Comparison of ENCODE assay signal across 8 cellular contexts in genomic region chr1:8816831-8817412, GRCh38. TPM values are rescaled to one million over a fixed set of nuclear protein-coding genes. Genes with fewer than 3 reads are reported as not detected.
DNase-seq lines count a peak whose midpoint lies in the region; ATAC-seq and TF ChIP-seq lines count a peak whose summit lies in the region.

No MANE protein-coding gene starts in this region.

- H4K8ac ChIP-seq in IMR-90 (ENCODE audit: low read depth in 2 of 2, low read length in 2 of 2) = peak overlapping the region; percentile 66 to 71

- peak overlapping the region; percentile 56 for H4K91ac ChIP-seq in IMR-90 (ENCODE audit: insufficient read depth, low read depth, low read length)

- H3K27ac Mint-ChIP-seq in natural killer cell = peak overlapping the region; percentile 92 to 95

- TF ChIP-seq CTCF in 22Rv1 (IDR thresholded peaks at IDR 0.05) = no peak
- TF ChIP-seq CTCF in IMR-90 (conservative IDR thresholded peaks at IDR 0.05; ENCODE audit: low read depth, low read length) = no peak
- TF ChIP-seq CTCF in esophagus squamous epithelium (IDR thresholded peaks at IDR 0.05) = no peak
- TF ChIP-seq CTCF in natural killer cell (IDR thresholded peaks at IDR 0.05) = no peak

- peaks cover 11 to 31% of the 10 kb centered on the region in 2 experiments; a peak in 3 of 4 replicates for H3K79me1 ChIP-seq in IMR-90 (ENCODE audit: low read depth in 1 of 2, low read length in 2 of 2)

- no peaks in the 10 kb centered on the region for H3K27me3 Mint-ChIP-seq in natural killer cell (ENCODE audit: low read depth in 2 of 2)

- intact Hi-C loops in IMR-90 (cut with micrococcal nuclease) = loop anchor here (5.0 to 10.0 kb wide), 4 partner anchors 40 to 352 kb away; no protein-coding TSS in a partner anchor
- intact Hi-C loops in esophagus squamous epithelium (cut with DNase I) = no loop called here
- intact Hi-C loops in natural killer cell (cut with micrococcal nuclease) = loop anchor here (5.0 kb wide), 2 partner anchors 60 to 115 kb away; partner anchors contain the start of gene ENO1

- H3K36me3 Mint-ChIP-seq in natural killer cell = no peaks in the 10 kb centered on the region

- peak overlapping the region; percentile 60 for H2AK9ac ChIP-seq in IMR-90 (replicated peaks; ENCODE audit: low read depth, low read length, poor library complexity)

- WGBS in IMR-90 (ENCODE audit: extremely low coverage in 2 of 2, insufficient read length in 1 of 2), 2 experiments = 0% methylated on average over 4 of the region's 41 CpGs; no CpG with 5 or more reads in 1 of the 2 experiments
- 0 to 2% methylated on average over 4 to 18 of the region's 41 CpGs for WGBS in esophagus squamous epithelium, 2 donors
- under 1% methylated on average over 41 of the region's 41 CpGs for WGBS in urinary bladder

- ATAC-seq in GM18508 (IDR thresholded peaks at IDR 0.05; ENCODE audit: insufficient read depth, unreplicated experiment) (peak; percentile 7), IMR-90 (ENCODE audit: low read depth) (peak; percentile 8; the same call in 1 of the 2 replicates), natural killer cell (peak; percentile 12 to 17 (median 14))

- peak overlapping the region; percentile 40 for H4K5ac ChIP-seq in IMR-90 (ENCODE audit: low read depth, low read length)

- H3K4me3 Mint-ChIP-seq in natural killer cell = peak overlapping the region; percentile 94

- 0 out of 2 replicates have a peak overlapping the region, but pooled peaks have one; percentile 32 for H2BK20ac ChIP-seq in IMR-90 (ENCODE audit: low read depth, low read length)

- no peak overlapping the region for H2BK15ac ChIP-seq in IMR-90 (ENCODE audit: low read depth, low read length)

- peak overlapping the region; percentile 86 for H2AFZ ChIP-seq in IMR-90 (replicated peaks; ENCODE audit: low read length, poor library complexity)

- no peak for TF ChIP-seq POLR2A in IMR-90 (IDR thresholded peaks at IDR 0.05; ENCODE audit: low read depth, low read length)
- no peak for TF ChIP-seq POLR2A in esophagus squamous epithelium (IDR thresholded peaks at IDR 0.05)

- POLR2A ChIA-PET in IMR-90 (lab: Charles Lee; ENCODE audit: unreplicated experiment) = no interaction called here

- no peaks in the 10 kb centered on the region for H3K27me3 ChIP-seq in IMR-90 (ENCODE audit: control insufficient read depth, insufficient read depth, low read length)
- no peaks in the 10 kb centered on the region for H3K27me3 ChIP-seq in esophagus squamous epithelium

- H3K4me1 ChIP-seq in IMR-90 (ENCODE audit: control insufficient read depth, insufficient read depth, low read length) (peaks cover 6% of the 10 kb centered on the region), esophagus squamous epithelium (peaks cover 11 to 66% (median 31%) of the 10 kb centered on the region in 3 donors), urinary bladder (ENCODE audit: insufficient read depth) (no peaks in the 10 kb centered on the region)

- peak overlapping the region; percentile 92 for H3K4me2 ChIP-seq in IMR-90 (ENCODE audit: low read depth, low read length)

- H3K9me3 ChIP-seq in IMR-90 (ENCODE audit: control insufficient read depth, insufficient read depth, low read length) = no peaks in the 10 kb centered on the region
- H3K9me3 ChIP-seq in esophagus squamous epithelium = no peaks in the 10 kb centered on the region

- peak overlapping the region; percentile 76 for H2AK5ac ChIP-seq in IMR-90 (ENCODE audit: low read depth, low read length)

- H3K9ac ChIP-seq in IMR-90 (ENCODE audit: low read depth, low read length) = peak overlapping the region; percentile 92

- peak overlapping the region; percentile 87 for H3K23ac ChIP-seq in IMR-90 (ENCODE audit: low read depth, low read length)

- H2BK5ac ChIP-seq in IMR-90 (ENCODE audit: low read depth, low read length, poor library complexity, severe bottlenecking) = peak overlapping the region; percentile 83

- H3K9me1 ChIP-seq in IMR-90 (ENCODE audit: insufficient read depth, low read length) = peaks cover 2% of the 10 kb centered on the region; the same call in 1 of the 2 replicates

- no peaks in the 10 kb centered on the region for H3K36me3 ChIP-seq in IMR-90 (ENCODE audit: control insufficient read depth, insufficient read depth, low read length)
- H3K36me3 ChIP-seq in esophagus squamous epithelium = no peaks in the 10 kb centered on the region
- no peaks in the 10 kb centered on the region for H3K36me3 ChIP-seq in urinary bladder (ENCODE audit: insufficient read depth)

- H3K4me3 ChIP-seq in IMR-90 (ENCODE audit: insufficient read depth, low read depth, low read length) (peak overlapping the region; percentile 82), esophagus squamous epithelium (peak overlapping the region; percentile 62 to 91 (median 75)), urinary bladder (ENCODE audit: low read depth, low read length) (peak overlapping the region; percentile 68)

- peaks cover 35 to 39% of the 10 kb centered on the region in 2 donors for H3K4me1 Mint-ChIP-seq in natural killer cell

- in situ Hi-C loops in IMR-90 (cut with MboI; ENCODE audit: low sequenced_read_pairs) = no loop called here

- peak overlapping the region; percentile 29 for H3K56ac ChIP-seq in IMR-90 (ENCODE audit: extremely low read depth, insufficient read depth, low read length)

- peaks cover 17% of the 10 kb centered on the region; the same call in 1 of the 2 replicates for H4K20me1 ChIP-seq in IMR-90 (ENCODE audit: insufficient read depth, low read length)

- DNase-seq in IMR-90 = no peak
- peak; percentile 52 for DNase-seq in activated T-cell treated with anti-CD3 and anti-CD28 coated beads, Interleukin-2, amount 50 U/mL, for 1 hour
- DNase-seq in esophagus squamous epithelium (lab: John Stamatoyannopoulos, UW) = no peak
- peak; percentile 32 for DNase-seq in natural killer cell
- DNase-seq in T1000 (lab: John Stamatoyannopoulos, UW) = no peak

- H2BK120ac ChIP-seq in IMR-90 (ENCODE audit: low read depth, low read length) = peak overlapping the region; percentile 16; the same call in 1 of the 2 replicates

- no peak for TF ChIP-seq RAD21 in IMR-90 (IDR thresholded peaks at IDR 0.05; ENCODE audit: low read length)

- peak overlapping the region; percentile 53 for H3K18ac ChIP-seq in IMR-90 (ENCODE audit: low read depth, low read length)

- peak overlapping the region; percentile 75 for H3K14ac ChIP-seq in IMR-90 (replicated peaks; ENCODE audit: low read depth, low read length)

- peak overlapping the region; percentile 83 for H3K4ac ChIP-seq in IMR-90 (ENCODE audit: low read depth, low read length)

- TSS peak; percentile 75 for BruUV-seq in IMR-90 (replicated peaks; lab: Mats Ljungman, UMichigan)

- H3K9me3 Mint-ChIP-seq in natural killer cell = no peaks in the 10 kb centered on the region

- CTCF ChIA-PET in IMR-90 (lab: Yijun Ruan, JAX) = interaction anchor here (0.8 kb wide), 1 partner anchor 69 kb away, joined by 4 read pairs; no protein-coding TSS in a partner anchor

- H3K27ac ChIP-seq in 22Rv1 = peak overlapping the region; percentile 93
- peak overlapping the region; percentile 92 for H3K27ac ChIP-seq in IMR-90 (ENCODE audit: insufficient read depth, low read length)
- peak overlapping the region; percentile 96 to 98 (median 98) for H3K27ac ChIP-seq in esophagus squamous epithelium
- H3K27ac ChIP-seq in urinary bladder (ENCODE audit: low read depth) = peak overlapping the region; percentile 87

- dilution Hi-C loops in IMR-90 (cut with HindIII; ENCODE audit: low sequenced_read_pairs, unreplicated experiment) = no loop called here

TF ChIP-seq in IMR-90, 13 proteins besides CTCF, POLR2A, EP300 and RAD21:
- TF ChIP-seq RFX5 (IDR thresholded peaks at IDR 0.05; ENCODE audit: low read depth, low read length) (no peak), MAZ (IDR thresholded peaks at IDR 0.05; ENCODE audit: borderline replicate concordance, low read depth, low read length) (no peak), MAFK (IDR thresholded peaks at IDR 0.05; ENCODE audit: low read depth, low read length) (no peak), NFE2L2 (IDR thresholded peaks at IDR 0.05; ENCODE audit: low read depth, low read length) (no peak), CEBPB (IDR thresholded peaks at IDR 0.05; ENCODE audit: low read depth, low read length) (no peak)
TF ChIP-seq in IMR-90: peak in this region for 0.

RNA-seq across cellular contexts. Expression of gene RERE, which starts 0.5 kb away (rescaled TPM):
- total RNA-seq in IMR-90 (2012; rRNA removed) (11.5 and 15.8 TPM in 2 replicates), esophagus squamous epithelium (10 to 100 TPM; 27.5 to 56.6 (median 32.1) TPM), natural killer cell (10 to 100 TPM; 67.7 to 76.0 (median 73.0) TPM), urinary bladder (168 TPM)
- polyA plus RNA-seq in IMR-90 (2012; rRNA removed) (13.5 and 25.1 TPM in 2 replicates), urinary bladder (69.0 TPM)
- polyA plus RNA-seq in IMR-90 (2012; cell fraction: cytosol; rRNA removed) = 7.6 and 12.1 TPM in 2 replicates
- 27.4 and 39.6 TPM in 2 replicates for polyA plus RNA-seq in IMR-90 (2012; cell fraction: nucleus; rRNA removed; ENCODE audit: low replicate concordance)

Comparison
In these comparisons a context has a peak if more than half of its experiments do, and no peak if none do; other contexts are left out.
1. DNase-seq: peak in activated T-cell treated with anti-CD3 and anti-CD28 coated beads, Interleukin-2, amount 50 U/mL, for 1 hour (single experiment) and natural killer cell (single experiment); none in IMR-90 (single experiment), esophagus squamous epithelium (single experiment) and T1000 (single experiment).
2. Peak in every context shown above with its lines, with median percentiles within 50 percentile points of each other: H3K27ac ChIP-seq, ATAC-seq and H3K4me3 ChIP-seq.